In the genomic region with DNA sequence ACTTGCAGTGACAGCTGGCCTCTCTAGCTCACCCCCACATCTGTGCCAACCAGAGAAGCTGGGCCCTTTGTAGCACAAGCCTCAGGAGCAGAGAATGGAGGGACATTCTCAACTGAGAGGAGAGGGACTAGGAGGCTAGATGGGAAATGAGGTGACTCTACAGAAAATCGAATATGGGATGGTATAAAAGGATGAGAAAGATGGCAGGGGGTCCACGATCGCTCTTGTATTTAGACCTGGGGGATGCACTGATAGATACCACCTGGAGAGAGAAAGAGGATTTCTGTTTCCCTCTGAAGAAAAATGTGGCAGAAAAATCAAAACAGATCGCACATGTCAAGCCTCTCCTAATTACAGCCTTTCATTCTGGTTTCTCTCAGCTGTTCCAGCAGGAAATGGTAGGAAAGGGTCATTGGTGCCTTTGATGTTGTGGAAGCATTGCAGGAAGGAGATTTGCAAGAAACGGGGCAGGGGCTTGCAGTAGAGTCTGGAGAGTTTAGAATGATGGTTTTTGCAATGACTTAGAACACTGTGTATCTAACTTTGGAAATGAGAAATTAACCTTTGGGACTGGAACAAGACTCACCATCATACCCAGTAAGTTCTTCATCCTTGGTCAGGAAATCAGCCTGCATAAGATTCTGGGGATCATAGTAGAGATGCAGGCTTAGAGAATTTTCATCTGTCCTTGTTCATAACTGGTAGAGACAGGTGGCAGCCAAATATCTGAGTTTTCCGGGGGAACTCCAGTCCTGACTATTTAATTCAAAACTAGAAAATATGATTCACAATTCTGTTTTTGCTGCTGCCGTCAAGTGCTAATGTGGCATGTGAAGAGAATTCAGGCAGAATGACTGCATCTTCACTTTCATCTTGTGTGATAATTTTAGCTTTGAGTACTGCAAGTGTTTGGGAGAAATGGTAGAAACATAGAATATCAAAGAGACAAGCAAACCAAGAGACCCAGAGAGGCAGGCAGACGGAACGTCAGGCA, we compare ENCODE assay signal across 14 cellular contexts.
DNase-seq lines count a peak whose midpoint lies in the region; ATAC-seq and TF ChIP-seq lines count a peak whose summit lies in the region.
"Had no signal": no experiment of that assay in that cellular context is flagged by ENCODE, and none has a peak within 500 bp of the region (broad histone marks: within the 10 kb centered on the region; RNA-seq: fewer than 3 reads in every experiment).

No MANE protein-coding gene starts in this region.

- no peak overlapping the region for H3K4ac ChIP-seq in neuronal stem cell (ENCODE audit: low read length)

- no peaks in the 10 kb centered on the region for H3K27me3 ChIP-seq in BLaER1
- H3K27me3 ChIP-seq in SU-DHL-6 (ENCODE audit: low read length), result no peaks in the 10 kb centered on the region
- H3K27me3 ChIP-seq in neuronal stem cell (ENCODE audit: control insufficient read depth in 3 of 3, insufficient read depth in 3 of 3, low read depth in 1 of 3, low read length in 3 of 3), result no peaks in the 10 kb centered on the region

- H3K4me1 ChIP-seq in BLaER1 (peaks cover 97% of the 10 kb centered on the region), neuronal stem cell (ENCODE audit: control insufficient read depth in 2 of 2, insufficient read depth in 1 of 2, low read depth in 1 of 2, low read length in 2 of 2) (no peaks in the 10 kb centered on the region)

- H3K23ac ChIP-seq in neuronal stem cell (ENCODE audit: low read depth, low read length, poor library complexity), result no peak overlapping the region

- H3K9me2 ChIP-seq in SU-DHL-6 (replicated peaks; ENCODE audit: insufficient read depth, low read length), result no peaks in the 10 kb centered on the region

- no peak overlapping the region for H2BK15ac ChIP-seq in neuronal stem cell (ENCODE audit: low read length)

- peaks cover 83% of the 10 kb centered on the region for H3K36me3 ChIP-seq in BLaER1
- no peaks in the 10 kb centered on the region for H3K36me3 ChIP-seq in SU-DHL-6 (ENCODE audit: low read length)
- H3K36me3 ChIP-seq in neuronal stem cell (replicated peaks in 1 of 2; ENCODE audit: control insufficient read depth in 2 of 2, insufficient read depth in 2 of 2, low read length in 2 of 2), result no peaks in the 10 kb centered on the region

- no peak overlapping the region for H3K18ac ChIP-seq in neuronal stem cell (ENCODE audit: low read length)

- H4K20me1 ChIP-seq in BLaER1, result peaks cover 97% of the 10 kb centered on the region
- H4K20me1 ChIP-seq in SU-DHL-6 (ENCODE audit: low read depth, low read length), result no peaks in the 10 kb centered on the region

- peaks cover 7% of the 10 kb centered on the region for H3K27me3 Mint-ChIP-seq in nephron progenitor cell (ENCODE audit: low read depth, poor library complexity)

- H3K9me3 ChIP-seq in BLaER1, result no peaks in the 10 kb centered on the region
- no peaks in the 10 kb centered on the region for H3K9me3 ChIP-seq in SU-DHL-6 (ENCODE audit: insufficient read depth, low read length)
- H3K9me3 ChIP-seq in neuronal stem cell (replicated peaks in 1 of 2; ENCODE audit: control insufficient read depth in 2 of 2, insufficient read depth in 1 of 2, low read depth in 1 of 2, low read length in 2 of 2), result no peaks in the 10 kb centered on the region

- H3K27ac Mint-ChIP-seq in nephron progenitor cell, result no peak overlapping the region

- H3K4me2 ChIP-seq in BLaER1 (peak overlapping the region; percentile 79), SU-DHL-6 (ENCODE audit: low read depth, low read length, poor library complexity, severe bottlenecking) (peak overlapping the region; percentile 50), neuronal stem cell (ENCODE audit: insufficient read depth, low read length, poor library complexity, severe bottlenecking) (no peak overlapping the region)

- peak overlapping the region; percentile 72 for H3K4me3 ChIP-seq in BLaER1
- H3K4me3 ChIP-seq in GM12864 (ENCODE audit: low read depth, low read length), result peak overlapping the region; percentile 48
- peak overlapping the region; percentile 35 for H3K4me3 ChIP-seq in SU-DHL-6 (ENCODE audit: insufficient read depth, low read length, poor library complexity, severe bottlenecking)
- H3K4me3 ChIP-seq in neuronal stem cell (ENCODE audit: low read length in 2 of 2), result no peak overlapping the region
- H3K4me3 ChIP-seq: dorsolateral prefrontal cortex, SK-N-MC had no signal

- no peaks in the 10 kb centered on the region for H3K9me3 Mint-ChIP-seq in nephron progenitor cell

- WGBS in neuronal stem cell (ENCODE audit: extremely low coverage in 2 of 2, insufficient read length in 2 of 2, insufficient replicate concordance in 1 of 2), 2 donors, result no CpG with 5 or more reads among the region's 9 CpGs

- no peak overlapping the region for H3K14ac ChIP-seq in neuronal stem cell (ENCODE audit: low read length)

- no peak for ATAC-seq in GM18909 (IDR thresholded peaks at IDR 0.05; ENCODE audit: poor library complexity, unreplicated experiment)

- H4K8ac ChIP-seq in neuronal stem cell (ENCODE audit: low read depth, low read length), result no peak overlapping the region

- no peak overlapping the region for H2BK120ac ChIP-seq in neuronal stem cell (ENCODE audit: low read depth, low read length)

- no peaks in the 10 kb centered on the region for H3K79me2 ChIP-seq in SU-DHL-6 (ENCODE audit: insufficient read depth, low read length)

- no peak overlapping the region for H2BK12ac ChIP-seq in neuronal stem cell (ENCODE audit: low read length)

- DNase-seq in GM12864 (ENCODE audit: low read depth) (no peak), inferior parietal cortex (ENCODE audit: extremely low spot score) (peak; percentile 36), nephron progenitor cell (no peak), neuronal stem cell (ENCODE audit: low spot score) (no peak), amniotic stem cell (lab: John Stamatoyannopoulos, UW) (no peak)
- DNase-seq: activated CD4-positive, alpha-beta T cell treated with anti-CD3 and anti-CD28 coated beads for 48 hours; dorsolateral prefrontal cortex; GF-D8; GOT3; NCI-H2081 had no signal

- peak overlapping the region; percentile 87 for H3K9ac ChIP-seq in BLaER1
- peak overlapping the region; percentile 65 for H3K9ac ChIP-seq in SU-DHL-6 (ENCODE audit: low read length)
- H3K9ac ChIP-seq in neuronal stem cell (ENCODE audit: low read depth, low read length, poor library complexity), result no peak overlapping the region

- H2BK5ac ChIP-seq in neuronal stem cell (ENCODE audit: low read length), result no peak overlapping the region

- H3K4me3 Mint-ChIP-seq in nephron progenitor cell, result no peak overlapping the region

- H2AK5ac ChIP-seq in neuronal stem cell (ENCODE audit: low read depth, low read length), result no peak overlapping the region

- H2AFZ ChIP-seq in SU-DHL-6 (ENCODE audit: low read depth, low read length, severe bottlenecking) (no peak overlapping the region), neuronal stem cell (ENCODE audit: low read length) (no peak overlapping the region)

- H4K91ac ChIP-seq in neuronal stem cell (ENCODE audit: low read depth, low read length, poor library complexity), result no peak overlapping the region

- H3K79me1 ChIP-seq in neuronal stem cell (ENCODE audit: low read depth, low read length), result no peaks in the 10 kb centered on the region

- H3K4me1 Mint-ChIP-seq in nephron progenitor cell, result peaks cover 49% of the 10 kb centered on the region

- H3K36me3 Mint-ChIP-seq in nephron progenitor cell (ENCODE audit: low read depth), result no peaks in the 10 kb centered on the region

- H3K27ac ChIP-seq in BLaER1 (peak overlapping the region; percentile 84), SU-DHL-6 (ENCODE audit: low read depth, low read length) (peak overlapping the region; percentile 96), neuronal stem cell (replicated peaks; ENCODE audit: low read length) (no peak overlapping the region)
- H3K27ac ChIP-seq: SK-N-MC had no signal

- TF ChIP-seq CTCF in GM12864 (IDR thresholded peaks at IDR 0.05; ENCODE audit: low read depth, low read length, missing control alignments) (no peak), SU-DHL-6 (IDR thresholded peaks at IDR 0.05; ENCODE audit: insufficient read depth, low read length, poor library complexity, severe bottlenecking) (no peak), nephron progenitor cell (IDR thresholded peaks at IDR 0.05) (no peak)

- peaks cover 40% of the 10 kb centered on the region for H3F3A ChIP-seq in SU-DHL-6 (ENCODE audit: insufficient read depth)

Comparison
In these comparisons a context has a peak if more than half of its experiments do, and no peak if none do; other contexts are left out.
1. H3K4me3 ChIP-seq: peak in BLaER1 (single experiment), GM12864 (single experiment) and SU-DHL-6 (single experiment); none in neuronal stem cell (0 of 2).